ENCODE assay signal across 16 cellular contexts in genomic region chr11:45060707-45061106, GRCh38.
DNase-seq lines count a peak whose midpoint lies in the region; FAIRE-seq and TF ChIP-seq lines count a peak whose summit lies in the region.
"Had no signal": no experiment of that assay in that cellular context is flagged by ENCODE, and none has a peak within 500 bp of the region (broad histone marks: within the 10 kb centered on the region; RNA-seq: fewer than 3 reads in every experiment).

No MANE protein-coding gene starts in this region.

- no peak overlapping the region for H3K27ac ChIP-seq in keratinocyte (ENCODE audit: control insufficient read depth, insufficient read depth, low read length)
- H3K27ac ChIP-seq in trophoblast cell (ENCODE audit: low read depth, low read length), result no peak overlapping the region
- H3K27ac ChIP-seq in smooth muscle cell (ENCODE audit: low read depth), result no peak overlapping the region
- H3K27ac ChIP-seq: 22Rv1, BLaER1 had no signal

- H3K14ac ChIP-seq in trophoblast cell (ENCODE audit: low read length), result no peak overlapping the region

- H3K9me1 ChIP-seq in keratinocyte (ENCODE audit: control insufficient read depth, extremely low read depth, insufficient read depth, low read length), result no peaks in the 10 kb centered on the region

- H3K4me2 ChIP-seq in keratinocyte (ENCODE audit: control insufficient read depth, extremely low read depth, insufficient read depth, low read depth, low read length) (no peak overlapping the region), trophoblast cell (ENCODE audit: low read length) (no peak overlapping the region), smooth muscle cell (no peak overlapping the region)
- H3K4me2 ChIP-seq: BLaER1 had no signal

- H2AFZ ChIP-seq in keratinocyte (ENCODE audit: control insufficient read depth, low read length), result no peak overlapping the region
- H2AFZ ChIP-seq in trophoblast cell (ENCODE audit: insufficient read depth, low read length, poor library complexity), result no peak overlapping the region
- H2AFZ ChIP-seq in smooth muscle cell (ENCODE audit: low read depth), result no peak overlapping the region

- H2BK120ac ChIP-seq in trophoblast cell (ENCODE audit: insufficient read depth, low read length, poor library complexity), result no peak overlapping the region

- H3K79me2 ChIP-seq in keratinocyte (ENCODE audit: control insufficient read depth, insufficient read depth, low read length), result no peaks in the 10 kb centered on the region
- no peaks in the 10 kb centered on the region for H3K79me2 ChIP-seq in trophoblast cell (ENCODE audit: control insufficient read depth, insufficient read depth, low read length, poor library complexity)
- H3K79me2 ChIP-seq in smooth muscle cell (ENCODE audit: low read depth), result no peaks in the 10 kb centered on the region

- no peak overlapping the region for H3K4ac ChIP-seq in trophoblast cell (ENCODE audit: low read depth, low read length)

- no peaks in the 10 kb centered on the region for H3K79me1 ChIP-seq in trophoblast cell (ENCODE audit: low read length)

- DNase-seq in DMS153 (lab: John Stamatoyannopoulos, UW) (peak; percentile 53), DMS153 treated with DMSO at 0.1 percent for 48 hours (lab: John Stamatoyannopoulos, UW; ENCODE audit: unreplicated experiment) (no peak), LNCaP clone FGC (ENCODE audit: low read depth) (peak; percentile 22), keratinocyte (ENCODE audit: low read depth, low spot score) (no peak), trophoblast cell (peak; percentile 51 to 79), cortex of kidney (lab: John Stamatoyannopoulos, UW) (no peak), SHP77 (lab: John Stamatoyannopoulos, UW) (no peak), smooth muscle cell (lab: John Stamatoyannopoulos, UW; ENCODE audit: unreplicated experiment) (no peak)
- DNase-seq: AML-193, DND-41, GDM1, HCEC 1CT, HFFc6 had no signal

- H3K9ac ChIP-seq in keratinocyte (ENCODE audit: control insufficient read depth, extremely low read depth, insufficient read depth, low read length) (no peak overlapping the region), trophoblast cell (ENCODE audit: low read length) (no peak overlapping the region), smooth muscle cell (ENCODE audit: low read depth) (no peak overlapping the region)
- H3K9ac ChIP-seq: BLaER1 had no signal

- H3K27me3 ChIP-seq in keratinocyte (ENCODE audit: control insufficient read depth, extremely low read depth, insufficient read depth, low read length) (no peaks in the 10 kb centered on the region), trophoblast cell (ENCODE audit: insufficient read depth, low read length) (no peaks in the 10 kb centered on the region), smooth muscle cell (ENCODE audit: low read depth) (no peaks in the 10 kb centered on the region)
- H3K27me3 ChIP-seq: BLaER1 had no signal

- no peak overlapping the region for H3K18ac ChIP-seq in trophoblast cell (ENCODE audit: low read length)

- no peak overlapping the region for H3K4me3 ChIP-seq in LNCaP clone FGC (ENCODE audit: low read depth, low read length)
- H3K4me3 ChIP-seq in keratinocyte (ENCODE audit: control insufficient read depth in 2 of 3, extremely low read depth in 1 of 3, insufficient read depth in 2 of 3, low read depth in 1 of 3, low read length in 3 of 3), result no peak overlapping the region
- no peak overlapping the region for H3K4me3 ChIP-seq in trophoblast cell (ENCODE audit: low read depth, low read length)
- no peak overlapping the region for H3K4me3 ChIP-seq in smooth muscle cell
- H3K4me3 ChIP-seq: BLaER1 had no signal

- no peak overlapping the region for H2BK12ac ChIP-seq in trophoblast cell (ENCODE audit: low read length)

- dilution Hi-C loops in keratinocyte (cut with MboI; ENCODE audit: extremely low pct_ligation_motif_present, low sequenced_read_pairs), result no loop called here

- H4K8ac ChIP-seq in trophoblast cell (ENCODE audit: low read depth, low read length), result no peak overlapping the region

- FAIRE-seq in keratinocyte (lab: Jason Lieb, UNC), result peak; percentile 34
- FAIRE-seq: GM12892 had no signal

- H3K4me1 ChIP-seq in keratinocyte (ENCODE audit: control insufficient read depth, extremely low read depth, insufficient read depth, low read length) (peaks cover 5% of the 10 kb centered on the region), trophoblast cell (ENCODE audit: control insufficient read depth in 1 of 2, insufficient read depth in 2 of 2, low read length in 2 of 2) (no peaks in the 10 kb centered on the region), smooth muscle cell (ENCODE audit: low read depth) (peaks cover 15% of the 10 kb centered on the region)

- H3K23ac ChIP-seq in trophoblast cell (ENCODE audit: low read length), result no peak overlapping the region

- H2BK5ac ChIP-seq in trophoblast cell (ENCODE audit: low read depth, low read length, poor library complexity), result no peak overlapping the region

- H4K20me1 ChIP-seq in keratinocyte (ENCODE audit: control insufficient read depth, extremely low read depth, insufficient read depth, low read length), result no peaks in the 10 kb centered on the region
- no peaks in the 10 kb centered on the region for H4K20me1 ChIP-seq in smooth muscle cell (ENCODE audit: low read depth)
- H4K20me1 ChIP-seq: BLaER1 had no signal

- TF ChIP-seq CTCF in LNCaP clone FGC (IDR thresholded peaks at IDR 0.05; ENCODE audit: control insufficient read depth, extremely low read depth, insufficient read depth) (no peak), keratinocyte (optimal IDR thresholded peaks at IDR 0.05 in 1 of 3, IDR thresholded peaks at IDR 0.05 in 1 of 3, conservative IDR thresholded peaks at IDR 0.05 in 1 of 3; ENCODE audit: extremely low read depth in 1 of 3, insufficient read depth in 2 of 3, low read length in 3 of 3) (no peak), smooth muscle cell (IDR thresholded peaks at IDR 0.05; ENCODE audit: borderline replicate concordance, insufficient read depth, poor library complexity, severe bottlenecking) (no peak)

- no peaks in the 10 kb centered on the region for H3K36me3 ChIP-seq in keratinocyte (ENCODE audit: control insufficient read depth in 2 of 2, extremely low read depth in 1 of 2, insufficient read depth in 2 of 2, low read length in 2 of 2)
- no peaks in the 10 kb centered on the region for H3K36me3 ChIP-seq in trophoblast cell (ENCODE audit: control insufficient read depth in 1 of 2, insufficient read depth in 2 of 2, low read length in 2 of 2)
- no peaks in the 10 kb centered on the region for H3K36me3 ChIP-seq in smooth muscle cell (ENCODE audit: low read depth)
- H3K36me3 ChIP-seq: BLaER1 had no signal

- no peak overlapping the region for H4K91ac ChIP-seq in trophoblast cell (ENCODE audit: low read depth, low read length)

- H2AK5ac ChIP-seq in trophoblast cell (ENCODE audit: low read length), result no peak overlapping the region

- H3K9me3 ChIP-seq in keratinocyte (ENCODE audit: control insufficient read depth, low read depth, low read length) (no peaks in the 10 kb centered on the region), trophoblast cell (ENCODE audit: insufficient read depth, low read depth, low read length) (peaks cover 3% of the 10 kb centered on the region), smooth muscle cell (replicated peaks; ENCODE audit: low read depth) (no peaks in the 10 kb centered on the region)

- no CpG with 5 or more reads among the region's 8 CpGs for whole genome bisulfite sequencing in trophoblast cell (ENCODE audit: extremely low coverage, insufficient coverage, insufficient read length)
- WGBS in smooth muscle cell (ENCODE audit: low lambda C conversion rate), result 89% methylated on average over 8 of the region's 8 CpGs

- H4K12ac ChIP-seq in trophoblast cell (ENCODE audit: low read depth, low read length), result no peak overlapping the region

- no peaks in the 10 kb centered on the region for H3F3A ChIP-seq in smooth muscle cell (ENCODE audit: low read depth)

Comparison
In these comparisons a context has a peak if more than half of its experiments do, and no peak if none do; other contexts are left out.
1. DNase-seq: peak in DMS153 (single experiment), LNCaP clone FGC (single experiment) and trophoblast cell (2 of 2); none in DMS153 treated with DMSO at 0.1 percent for 48 hours (single experiment), keratinocyte (single experiment), cortex of kidney (single experiment), SHP77 (0 of 2) and smooth muscle cell (single experiment).